Comparison of ENCODE assay signal across 9 cellular contexts in the genomic region with DNA sequence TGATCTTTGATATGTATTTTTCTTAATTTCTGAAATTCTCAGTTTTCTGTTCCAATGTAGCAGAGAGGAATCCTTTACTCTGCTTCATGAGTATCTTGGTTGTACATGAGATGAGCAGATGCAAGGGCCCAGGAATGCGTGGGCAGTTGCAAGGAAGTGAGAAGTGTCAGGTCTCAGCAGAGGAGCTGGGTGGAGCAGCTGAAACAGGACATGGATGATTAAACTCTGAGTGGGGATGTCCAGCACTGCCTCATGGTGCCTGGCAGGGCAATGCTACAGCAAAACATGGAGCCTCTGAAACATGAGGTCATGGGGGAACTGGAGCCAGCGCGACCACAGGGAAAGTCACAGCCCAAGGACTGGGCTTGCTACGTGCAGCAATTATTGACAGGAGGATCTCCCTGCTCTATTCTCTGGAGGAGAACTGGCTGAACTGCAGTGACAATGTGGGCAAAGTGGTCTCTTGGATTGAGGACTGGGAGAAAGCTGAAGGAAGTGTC. TPM values are rescaled to one million over a fixed set of nuclear protein-coding genes. Genes with fewer than 3 reads are reported as not detected.
A peak's percentile ranks its signal among the peaks of the same experiment; 100 is the strongest.
DNase-seq lines count a peak whose midpoint lies in the region; ATAC-seq, FAIRE-seq and TF ChIP-seq lines count a peak whose summit lies in the region.
"Had no signal": no experiment of that assay in that cellular context is flagged by ENCODE, and none has a peak within 500 bp of the region (broad histone marks: within the 10 kb centered on the region; RNA-seq: fewer than 3 reads in every experiment).

No MANE protein-coding gene starts in this region.

- H3K9me3 ChIP-seq in SJSA1 (replicated peaks) (no peaks in the 10 kb centered on the region), cardiac muscle cell (ENCODE audit: low read depth) (no peaks in the 10 kb centered on the region), WERI-Rb-1 (ENCODE audit: severe bottlenecking) (no peaks in the 10 kb centered on the region), kidney (ENCODE audit: control insufficient read depth in 1 of 2, low read length in 2 of 2) (no peaks in the 10 kb centered on the region)

- TF ChIP-seq CTCF in cardiac muscle cell (IDR thresholded peaks at IDR 0.05; ENCODE audit: low read depth, low read length), result no peak
- TF ChIP-seq CTCF in WERI-Rb-1 (IDR thresholded peaks at IDR 0.05; ENCODE audit: low read depth, low read length), result no peak
- no peak for TF ChIP-seq CTCF in kidney (IDR thresholded peaks at IDR 0.05; ENCODE audit: borderline replicate concordance, extremely low read depth, insufficient read depth)

- H3K27ac ChIP-seq in SJSA1, result no peak overlapping the region
- H3K27ac ChIP-seq in cardiac muscle cell, result peak overlapping the region; percentile 49
- H3K27ac ChIP-seq in WERI-Rb-1, result no peak overlapping the region
- H3K27ac ChIP-seq in kidney (ENCODE audit: low read depth in 2 of 2, low read length in 2 of 2), result no peak overlapping the region

- DNase-seq in activated naive CD4-positive, alpha-beta T cell treated with Interleukin-2 at 50 U/mL for 16 hours, result peak; percentile 21
- DNase-seq in activated naive CD4-positive, alpha-beta T cell (lab: John Stamatoyannopoulos, UW), result no peak
- DNase-seq in SJSA1 (ENCODE audit: low read depth in 1 of 2, low spot score in 2 of 2), result peak; percentile 25 to 47
- peak in 1 of 2 donors; percentile 65 for DNase-seq in cardiac muscle cell (ENCODE audit: low read depth in 1 of 2, low spot score in 1 of 2)
- peak in 1 of 2 donors; percentile 53 for DNase-seq in stimulated activated effector memory CD8-positive, alpha-beta T cell treated with anti-CD3 and anti-CD28 coated beads, Interleukin-12 subunit alpha, Interleukin-12 subunit beta, amount 100 ng/mL, for 72 hours (ENCODE audit: low spot score in 2 of 2)
- DNase-seq in WERI-Rb-1, result no peak
- DNase-seq in kidney, result no peak

- H3K4me1 ChIP-seq in SJSA1 (replicated peaks), result peaks cover 26% of the 10 kb centered on the region
- peaks cover 21% of the 10 kb centered on the region for H3K4me1 ChIP-seq in cardiac muscle cell (ENCODE audit: low read depth)
- no peaks in the 10 kb centered on the region for H3K4me1 ChIP-seq in kidney (ENCODE audit: control insufficient read depth in 1 of 2, insufficient read depth in 1 of 2, low read depth in 1 of 2, low read length in 2 of 2)

- no peak for FAIRE-seq in kidney (lab: Jason Lieb, UNC)
- FAIRE-seq: G401.6 had no signal

- peaks cover 24% of the 10 kb centered on the region for H3K4me1 Mint-ChIP-seq in stimulated activated effector memory CD8-positive, alpha-beta T cell treated with anti-CD3 and anti-CD28 coated beads, Interleukin-12 subunit alpha, Interleukin-12 subunit beta, amount 100 ng/mL, for 72 hours

- H3K9ac ChIP-seq in kidney (ENCODE audit: low read length in 2 of 2), result no peak overlapping the region

- H3K27ac Mint-ChIP-seq in stimulated activated effector memory CD8-positive, alpha-beta T cell treated with anti-CD3 and anti-CD28 coated beads, Interleukin-12 subunit alpha, Interleukin-12 subunit beta, amount 100 ng/mL, for 72 hours, result peak overlapping the region; percentile 52

- peak; percentile 88 for ATAC-seq in HG02870 (IDR thresholded peaks at IDR 0.05; ENCODE audit: unreplicated experiment)
- peak; percentile 99 for ATAC-seq in stimulated activated effector memory CD8-positive, alpha-beta T cell treated with anti-CD3 and anti-CD28 coated beads, Interleukin-12 subunit alpha, Interleukin-12 subunit beta, amount 100 ng/mL, for 72 hours

- H3K27me3 ChIP-seq in SJSA1 (replicated peaks) (no peaks in the 10 kb centered on the region), cardiac muscle cell (no peaks in the 10 kb centered on the region), WERI-Rb-1 (ENCODE audit: insufficient read depth, low read depth, severe bottlenecking) (no peaks in the 10 kb centered on the region)

- H3K9me3 Mint-ChIP-seq in stimulated activated effector memory CD8-positive, alpha-beta T cell treated with anti-CD3 and anti-CD28 coated beads, Interleukin-12 subunit alpha, Interleukin-12 subunit beta, amount 100 ng/mL, for 72 hours, result no peaks in the 10 kb centered on the region

- intact Hi-C loops in kidney (cut with DNase I), result no loop called here

- H3K36me3 Mint-ChIP-seq in stimulated activated effector memory CD8-positive, alpha-beta T cell treated with anti-CD3 and anti-CD28 coated beads, Interleukin-12 subunit alpha, Interleukin-12 subunit beta, amount 100 ng/mL, for 72 hours, result no peaks in the 10 kb centered on the region

- no peaks in the 10 kb centered on the region for H3K36me3 ChIP-seq in SJSA1
- H3K36me3 ChIP-seq in cardiac muscle cell, result no peaks in the 10 kb centered on the region
- no peaks in the 10 kb centered on the region for H3K36me3 ChIP-seq in WERI-Rb-1
- no peaks in the 10 kb centered on the region for H3K36me3 ChIP-seq in kidney (ENCODE audit: control insufficient read depth in 1 of 2, insufficient read depth in 2 of 2, low read length in 2 of 2)

- no peak overlapping the region for H3K4me3 ChIP-seq in SJSA1
- H3K4me3 ChIP-seq in cardiac muscle cell, result no peak overlapping the region
- H3K4me3 ChIP-seq in WERI-Rb-1 (ENCODE audit: low read depth, low read length), result no peak overlapping the region
- H3K4me3 ChIP-seq in kidney (ENCODE audit: low read length in 2 of 2), result no peak overlapping the region

- no peak overlapping the region for H3K4me3 Mint-ChIP-seq in stimulated activated effector memory CD8-positive, alpha-beta T cell treated with anti-CD3 and anti-CD28 coated beads, Interleukin-12 subunit alpha, Interleukin-12 subunit beta, amount 100 ng/mL, for 72 hours

RNA-seq across cellular contexts. Expression of a gene that starts 48.4 kb away (rescaled TPM):
- total RNA-seq in SJSA1 (2014; rRNA removed; shearing (Covaris generic)), result 6.1 and 11.8 TPM in 2 replicates
- total RNA-seq in cardiac muscle cell (12.9 and 31.5 TPM in 2 replicates), kidney (0.91 TPM)
- polyA plus RNA-seq in cardiac muscle cell (14.1 and 22.3 TPM in 2 replicates), kidney (ENCODE audit: insufficient read depth, low read depth, low replicate concordance) (1.8 TPM)

Comparison
In these comparisons a context has a peak if more than half of its experiments do, and no peak if none do; other contexts are left out.
1. DNase-seq: peak in activated naive CD4-positive, alpha-beta T cell treated with Interleukin-2 at 50 U/mL for 16 hours (single experiment) and SJSA1 (2 of 2); none in activated naive CD4-positive, alpha-beta T cell (0 of 4), WERI-Rb-1 (single experiment) and kidney (single experiment).